Comparison of ENCODE assay signal across 34 cellular contexts in the genomic region with DNA sequence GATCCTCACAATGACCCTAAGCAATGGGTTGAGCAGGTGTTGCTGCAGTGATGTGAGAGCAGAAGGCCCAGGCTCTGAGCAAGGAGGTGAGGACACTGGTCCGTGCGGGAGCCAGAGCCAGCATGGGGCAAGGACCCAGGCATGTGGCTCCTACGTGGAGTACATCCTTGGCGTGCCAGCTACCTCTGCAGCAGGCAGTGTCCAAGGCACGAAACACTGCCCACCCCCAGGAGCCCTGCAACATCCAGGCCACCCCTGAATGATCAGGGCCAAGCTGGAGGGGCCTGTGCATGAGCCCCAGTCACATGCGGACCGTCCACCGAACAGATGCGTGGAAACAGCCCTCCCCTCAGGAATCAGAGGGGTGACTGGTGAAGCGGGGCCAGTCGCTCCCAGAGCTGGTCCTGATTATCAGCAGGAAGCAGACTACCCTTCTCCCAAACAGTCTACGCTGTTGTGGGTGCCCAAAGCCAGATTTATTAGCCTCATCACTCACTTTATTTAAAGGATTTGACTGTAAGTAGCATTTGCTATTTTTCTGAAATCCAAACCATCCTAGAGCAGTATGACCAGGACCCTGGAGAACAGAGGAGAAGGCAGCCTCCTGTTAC. TPM values are rescaled to one million over a fixed set of nuclear protein-coding genes. Genes with fewer than 3 reads are reported as not detected.
"Had no signal": no experiment of that assay in that cellular context is flagged by ENCODE, and none has a peak within 500 bp of the region (broad histone marks: within the 10 kb centered on the region; RNA-seq: fewer than 3 reads in every experiment).

No MANE protein-coding gene starts in this region.

- H3K4me1 ChIP-seq: ascending aorta, breast epithelium, foreskin keratinocyte, gastrocnemius medialis, heart left ventricle had no signal

- ATAC-seq: activated CD4-positive, alpha-beta T cell treated with anti-CD3 and anti-CD28 coated beads for 36 hours; activated naive CD4-positive, alpha-beta T cell treated with anti-CD3 and anti-CD28 coated beads, Interleukin-2, amount 50 U/mL, for 72 hours; activated T-cell treated with anti-CD3 and anti-CD28 coated beads, Interleukin-2, amount 50 U/mL, for 72 hours; esophagus mucosa; foreskin keratinocyte; gastrocnemius medialis; heart left ventricle had no signal

- H3K27me3 ChIP-seq: ascending aorta had no signal

- H3K27ac ChIP-seq: ascending aorta, breast epithelium, cardiac muscle cell, coronary artery, foreskin keratinocyte, gastrocnemius medialis, heart left ventricle had no signal

- H3K36me3 ChIP-seq: ascending aorta, breast epithelium, cardiac muscle cell, gastrocnemius medialis, heart left ventricle had no signal

- H3K4me3 ChIP-seq: ascending aorta, breast epithelium, cardiac muscle cell, coronary artery, dorsolateral prefrontal cortex, gastrocnemius medialis, heart left ventricle had no signal

- H3K9me3 ChIP-seq: ascending aorta, breast epithelium, gastrocnemius medialis, heart left ventricle had no signal

- H3K27ac Mint-ChIP-seq: activated CD4-positive, alpha-beta memory T cell treated with anti-CD3 and anti-CD28 coated beads, Interleukin-2, amount 10 ng/mL, durations not matched to agents 7 days and 5 days; activated CD4-positive, alpha-beta T cell treated with anti-CD3 and anti-CD28 coated beads for 36 hours; activated CD4-positive, alpha-beta T cell treated with anti-CD3 and anti-CD28 coated beads, Interleukin-2, amount 10 ng/mL, durations not matched to agents 24 days and 14 days; activated naive CD4-positive, alpha-beta T cell treated with anti-CD3 and anti-CD28 coated beads, Interleukin-2, amount 10 ng/mL, durations not matched to agents 7 days and 5 days; activated naive CD4-positive, alpha-beta T cell treated with anti-CD3 and anti-CD28 coated beads, Interleukin-2, amount 50 U/mL, for 72 hours; activated naive CD8-positive, alpha-beta T cell treated with anti-CD3 and anti-CD28 coated beads, Interleukin-2, amount 10 ng/mL, durations not matched to agents 7 days and 5 days; activated T-cell treated with anti-CD3 and anti-CD28 coated beads, Interleukin-2, amount 50 U/mL, for 24 hours; activated T-cell treated with anti-CD3 and anti-CD28 coated beads, Interleukin-2, amount 50 U/mL, for 72 hours; dendritic cell treated with granulocyte-macrophage colony-stimulating factor and Interleukin-4, amounts not matched to agents 40 ng/mL and 50 ng/mL, for 4 days; endodermal cell had no signal

- DNase-seq: activated CD4-positive, alpha-beta memory T cell treated with anti-CD3 and anti-CD28 coated beads, Interleukin-2, amount 10 ng/mL, durations not matched to agents 7 days and 5 days; activated CD4-positive, alpha-beta T cell treated with anti-CD3 and anti-CD28 coated beads for 36 hours; activated CD4-positive, alpha-beta T cell treated with anti-CD3 and anti-CD28 coated beads, Interleukin-2, amount 10 ng/mL, durations not matched to agents 24 days and 14 days; activated CD4-positive, alpha-beta T cell treated with anti-CD3 and anti-CD28 coated beads, Interleukin-2, amount 50 U/mL, for 4 hours; activated CD4-positive, CD25-positive, alpha-beta regulatory T cell; activated CD4-positive, CD25-positive, alpha-beta regulatory T cell treated with anti-CD3 and anti-CD28 coated beads, Interleukin-2, amount 50 U/mL, for 72 hours; activated CD8-positive, alpha-beta memory T cell treated with anti-CD3 and anti-CD28 coated beads, Interleukin-2, amount 50 U/mL, for 48 hours; activated gamma-delta T cell; activated naive CD4-positive, alpha-beta T cell; activated naive CD4-positive, alpha-beta T cell treated with anti-CD3 and anti-CD28 coated beads, Interleukin-2, amount 10 ng/mL, durations not matched to agents 7 days and 5 days; activated naive CD8-positive, alpha-beta T cell treated with anti-CD3 and anti-CD28 coated beads, Interleukin-2, amount 10 ng/mL, durations not matched to agents 7 days and 5 days; activated T-cell treated with anti-CD3 and anti-CD28 coated beads for 4 hours; activated T-cell treated with anti-CD3 and anti-CD28 coated beads, Interleukin-2, amount 50 U/mL, for 24 hours; activated T-cell treated with anti-CD3 and anti-CD28 coated beads, Interleukin-2, amount 50 U/mL, for 72 hours; central memory CD4-positive, alpha-beta T cell; cerebellar nuclear complex; effector memory CD4-positive, alpha-beta T cell; endodermal cell; foreskin keratinocyte; gastrocnemius medialis; glutamatergic neuron; heart left ventricle; T-helper 2 cell had no signal

- H3K36me3 Mint-ChIP-seq: activated naive CD4-positive, alpha-beta T cell treated with anti-CD3 and anti-CD28 coated beads, Interleukin-2, amount 10 ng/mL, durations not matched to agents 7 days and 5 days; activated naive CD4-positive, alpha-beta T cell treated with anti-CD3 and anti-CD28 coated beads, Interleukin-2, amount 50 U/mL, for 72 hours; activated naive CD8-positive, alpha-beta T cell treated with anti-CD3 and anti-CD28 coated beads, Interleukin-2, amount 10 ng/mL, durations not matched to agents 7 days and 5 days; brain had no signal

- H3K4me3 Mint-ChIP-seq: activated CD4-positive, alpha-beta memory T cell treated with anti-CD3 and anti-CD28 coated beads, Interleukin-2, amount 10 ng/mL, durations not matched to agents 7 days and 5 days; activated CD4-positive, alpha-beta T cell treated with anti-CD3 and anti-CD28 coated beads for 36 hours; activated CD4-positive, alpha-beta T cell treated with anti-CD3 and anti-CD28 coated beads, Interleukin-2, amount 10 ng/mL, durations not matched to agents 24 days and 14 days; activated naive CD4-positive, alpha-beta T cell treated with anti-CD3 and anti-CD28 coated beads, Interleukin-2, amount 10 ng/mL, durations not matched to agents 7 days and 5 days; activated naive CD8-positive, alpha-beta T cell treated with anti-CD3 and anti-CD28 coated beads, Interleukin-2, amount 10 ng/mL, durations not matched to agents 7 days and 5 days; activated T-cell treated with anti-CD3 and anti-CD28 coated beads, Interleukin-2, amount 50 U/mL, for 24 hours; activated T-cell treated with anti-CD3 and anti-CD28 coated beads, Interleukin-2, amount 50 U/mL, for 72 hours; brain; dendritic cell treated with granulocyte-macrophage colony-stimulating factor and Interleukin-4, amounts not matched to agents 40 ng/mL and 50 ng/mL, for 4 days; endodermal cell had no signal

- H3K4me1 Mint-ChIP-seq: activated CD4-positive, alpha-beta memory T cell treated with anti-CD3 and anti-CD28 coated beads, Interleukin-2, amount 10 ng/mL, durations not matched to agents 7 days and 5 days; activated CD4-positive, alpha-beta T cell treated with anti-CD3 and anti-CD28 coated beads for 36 hours; activated CD4-positive, alpha-beta T cell treated with anti-CD3 and anti-CD28 coated beads, Interleukin-2, amount 10 ng/mL, durations not matched to agents 24 days and 14 days; activated naive CD4-positive, alpha-beta T cell treated with anti-CD3 and anti-CD28 coated beads, Interleukin-2, amount 10 ng/mL, durations not matched to agents 7 days and 5 days; activated naive CD8-positive, alpha-beta T cell treated with anti-CD3 and anti-CD28 coated beads, Interleukin-2, amount 10 ng/mL, durations not matched to agents 7 days and 5 days had no signal

- H3K9me3 Mint-ChIP-seq: activated CD4-positive, alpha-beta memory T cell treated with anti-CD3 and anti-CD28 coated beads, Interleukin-2, amount 10 ng/mL, durations not matched to agents 7 days and 5 days; activated CD4-positive, alpha-beta T cell treated with anti-CD3 and anti-CD28 coated beads, Interleukin-2, amount 10 ng/mL, durations not matched to agents 24 days and 14 days; activated naive CD4-positive, alpha-beta T cell treated with anti-CD3 and anti-CD28 coated beads, Interleukin-2, amount 10 ng/mL, durations not matched to agents 7 days and 5 days; activated naive CD4-positive, alpha-beta T cell treated with anti-CD3 and anti-CD28 coated beads, Interleukin-2, amount 50 U/mL, for 72 hours; activated naive CD8-positive, alpha-beta T cell treated with anti-CD3 and anti-CD28 coated beads, Interleukin-2, amount 10 ng/mL, durations not matched to agents 7 days and 5 days; activated T-cell treated with anti-CD3 and anti-CD28 coated beads, Interleukin-2, amount 50 U/mL, for 24 hours; activated T-cell treated with anti-CD3 and anti-CD28 coated beads, Interleukin-2, amount 50 U/mL, for 72 hours; brain; dendritic cell treated with granulocyte-macrophage colony-stimulating factor and Interleukin-4, amounts not matched to agents 40 ng/mL and 50 ng/mL, for 4 days; endodermal cell had no signal

- H3K27me3 Mint-ChIP-seq: activated CD4-positive, alpha-beta T cell treated with anti-CD3 and anti-CD28 coated beads, Interleukin-2, amount 10 ng/mL, durations not matched to agents 24 days and 14 days; activated naive CD4-positive, alpha-beta T cell treated with anti-CD3 and anti-CD28 coated beads, Interleukin-2, amount 10 ng/mL, durations not matched to agents 7 days and 5 days; brain; dendritic cell treated with granulocyte-macrophage colony-stimulating factor and Interleukin-4, amounts not matched to agents 40 ng/mL and 50 ng/mL, for 4 days had no signal

RNA-seq across cellular contexts. Expression of gene CELF4, which starts 16.8 kb away (rescaled TPM):
- total RNA-seq: activated CD4-positive, alpha-beta memory T cell treated with anti-CD3 and anti-CD28 coated beads, Interleukin-2, amount 10 ng/mL, durations not matched to agents 7 days and 5 days; activated CD4-positive, alpha-beta T cell treated with anti-CD3 and anti-CD28 coated beads for 36 hours; activated CD4-positive, alpha-beta T cell treated with anti-CD3 and anti-CD28 coated beads, Interleukin-2, amount 10 ng/mL, durations not matched to agents 24 days and 14 days; activated naive CD4-positive, alpha-beta T cell treated with anti-CD3 and anti-CD28 coated beads, Interleukin-2, amount 50 U/mL, for 72 hours; activated naive CD8-positive, alpha-beta T cell treated with anti-CD3 and anti-CD28 coated beads, Interleukin-2, amount 10 ng/mL, durations not matched to agents 7 days and 5 days; activated T-cell treated with anti-CD3 and anti-CD28 coated beads, Interleukin-2, amount 50 U/mL, for 72 hours; ascending aorta; epithelial cell of proximal tubule; esophagus mucosa; foreskin keratinocyte; gastrocnemius medialis; T-helper 1 cell treated with Interleukin-12 subunit alpha and Interleukin-12 subunit beta and Interleukin-4 antibody, amounts not matched to agents 30 ng/mL and 1 ng/mL, for 36 hours had no signal
- polyA plus RNA-seq: foreskin keratinocyte had no signal
